In genomic region chr3:195200010-195200822, GRCh38 we compare ENCODE assay signal across 1 cellular context.
TF ChIP-seq lines count a peak whose summit lies in the region.

No MANE protein-coding gene starts in this region.

TF ChIP-seq in HepG2, 621 proteins besides CTCF, POLR2A, EP300 and RAD21 (continued from another document and continues in another):
- TF ChIP-seq, protein P1, sequence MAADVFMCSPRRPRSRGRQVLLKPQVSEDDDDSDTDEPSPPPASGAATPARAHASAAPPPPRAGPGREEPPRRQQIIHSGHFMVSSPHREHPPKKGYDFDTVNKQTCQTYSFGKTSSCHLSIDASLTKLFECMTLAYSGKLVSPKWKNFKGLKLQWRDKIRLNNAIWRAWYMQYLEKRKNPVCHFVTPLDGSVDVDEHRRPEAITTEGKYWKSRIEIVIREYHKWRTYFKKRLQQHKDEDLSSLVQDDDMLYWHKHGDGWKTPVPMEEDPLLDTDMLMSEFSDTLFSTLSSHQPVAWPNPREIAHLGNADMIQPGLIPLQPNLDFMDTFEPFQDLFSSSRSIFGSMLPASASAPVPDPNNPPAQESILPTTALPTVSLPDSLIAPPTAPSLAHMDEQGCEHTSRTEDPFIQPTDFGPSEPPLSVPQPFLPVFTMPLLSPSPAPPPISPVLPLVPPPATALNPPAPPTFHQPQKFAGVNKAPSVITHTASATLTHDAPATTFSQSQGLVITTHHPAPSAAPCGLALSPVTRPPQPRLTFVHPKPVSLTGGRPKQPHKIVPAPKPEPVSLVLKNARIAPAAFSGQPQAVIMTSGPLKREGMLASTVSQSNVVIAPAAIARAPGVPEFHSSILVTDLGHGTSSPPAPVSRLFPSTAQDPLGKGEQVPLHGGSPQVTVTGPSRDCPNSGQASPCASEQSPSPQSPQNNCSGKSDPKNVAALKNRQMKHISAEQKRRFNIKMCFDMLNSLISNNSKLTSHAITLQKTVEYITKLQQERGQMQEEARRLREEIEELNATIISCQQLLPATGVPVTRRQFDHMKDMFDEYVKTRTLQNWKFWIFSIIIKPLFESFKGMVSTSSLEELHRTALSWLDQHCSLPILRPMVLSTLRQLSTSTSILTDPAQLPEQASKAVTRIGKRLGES (CRISPR knock-in tag; IDR thresholded peaks at IDR 0.05; ENCODE audit: borderline replicate concordance): no peak
- TF ChIP-seq ZNF264 (CRISPR knock-in tag; IDR thresholded peaks at IDR 0.05): no peak
- no peak for TF ChIP-seq MATR3 (CRISPR knock-in tag; IDR thresholded peaks at IDR 0.05)
- TF ChIP-seq GATAD2A (CRISPR knock-in tag; IDR thresholded peaks at IDR 0.05): 0 out of 2 replicates have a peak, but pooled peaks have one; percentile 26
- no peak for TF ChIP-seq HNRNPL (IDR thresholded peaks at IDR 0.05; ENCODE audit: low read depth, low read length)
- TF ChIP-seq ZNF143 (CRISPR knock-in tag; IDR thresholded peaks at IDR 0.05): peak; percentile 25; the same call in 1 of the 2 replicates
- TF ChIP-seq ZNF232 (CRISPR knock-in tag; IDR thresholded peaks at IDR 0.05; ENCODE audit: borderline replicate concordance): peak; percentile 57; the same call in 1 of the 2 replicates
- TF ChIP-seq NRL (CRISPR knock-in tag; IDR thresholded peaks at IDR 0.05; ENCODE audit: borderline replicate concordance): 0 out of 2 replicates have a peak, but pooled peaks have one; percentile 22
- no peak for TF ChIP-seq SNAPC4 (CRISPR knock-in tag; IDR thresholded peaks at IDR 0.05)
- no peak for TF ChIP-seq ZFP62 (CRISPR knock-in tag; IDR thresholded peaks at IDR 0.05)
- 0 out of 2 replicates have a peak, but pooled peaks have one; percentile 27 for TF ChIP-seq HINFP (CRISPR knock-in tag; IDR thresholded peaks at IDR 0.05; ENCODE audit: low read depth)
- no peak for TF ChIP-seq SALL2 (CRISPR knock-in tag; IDR thresholded peaks at IDR 0.05)
- no peak for TF ChIP-seq ZKSCAN8 (CRISPR knock-in tag; IDR thresholded peaks at IDR 0.05; ENCODE audit: borderline replicate concordance)
- no peak for TF ChIP-seq NFKBIZ (CRISPR knock-in tag; IDR thresholded peaks at IDR 0.05)
- TF ChIP-seq ZNF878 (CRISPR knock-in tag; IDR thresholded peaks at IDR 0.05): no peak
- TF ChIP-seq ZNF557 (CRISPR knock-in tag; IDR thresholded peaks at IDR 0.05): no peak
- no peak for TF ChIP-seq ZNF260 (CRISPR knock-in tag; IDR thresholded peaks at IDR 0.05; ENCODE audit: borderline replicate concordance, low read depth)
- no peak for TF ChIP-seq KLF9 (CRISPR knock-in tag; IDR thresholded peaks at IDR 0.05; ENCODE audit: low read depth)
- TF ChIP-seq SOX6 (IDR thresholded peaks at IDR 0.05): no peak
- TF ChIP-seq SOX6 (CRISPR knock-in tag; IDR thresholded peaks at IDR 0.05): 0 out of 2 replicates have a peak, but pooled peaks have one; percentile 17
- TF ChIP-seq, protein P2, sequence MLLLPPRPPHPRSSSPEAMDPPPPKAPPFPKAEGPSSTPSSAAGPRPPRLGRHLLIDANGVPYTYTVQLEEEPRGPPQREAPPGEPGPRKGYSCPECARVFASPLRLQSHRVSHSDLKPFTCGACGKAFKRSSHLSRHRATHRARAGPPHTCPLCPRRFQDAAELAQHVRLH (CRISPR knock-in tag; IDR thresholded peaks at IDR 0.05; ENCODE audit: borderline replicate concordance, low read depth): no peak
- 0 out of 2 replicates have a peak, but pooled peaks have one; percentile 39 for TF ChIP-seq ZFP90 (CRISPR knock-in tag; IDR thresholded peaks at IDR 0.05; ENCODE audit: borderline replicate concordance)
- no peak for TF ChIP-seq NR2F2 (IDR thresholded peaks at IDR 0.05; ENCODE audit: borderline replicate concordance, low read depth)
- no peak for TF ChIP-seq ZNF329 (CRISPR knock-in tag; IDR thresholded peaks at IDR 0.05; ENCODE audit: low read depth)
- TF ChIP-seq ZNF883 (CRISPR knock-in tag; IDR thresholded peaks at IDR 0.05; ENCODE audit: not compliant biosample characterization): no peak
- no peak for TF ChIP-seq REL (CRISPR knock-in tag; conservative IDR thresholded peaks at IDR 0.05)
- no peak for TF ChIP-seq SUZ12 (IDR thresholded peaks at IDR 0.05; ENCODE audit: low read depth, low read length)
- TF ChIP-seq, protein P3, sequence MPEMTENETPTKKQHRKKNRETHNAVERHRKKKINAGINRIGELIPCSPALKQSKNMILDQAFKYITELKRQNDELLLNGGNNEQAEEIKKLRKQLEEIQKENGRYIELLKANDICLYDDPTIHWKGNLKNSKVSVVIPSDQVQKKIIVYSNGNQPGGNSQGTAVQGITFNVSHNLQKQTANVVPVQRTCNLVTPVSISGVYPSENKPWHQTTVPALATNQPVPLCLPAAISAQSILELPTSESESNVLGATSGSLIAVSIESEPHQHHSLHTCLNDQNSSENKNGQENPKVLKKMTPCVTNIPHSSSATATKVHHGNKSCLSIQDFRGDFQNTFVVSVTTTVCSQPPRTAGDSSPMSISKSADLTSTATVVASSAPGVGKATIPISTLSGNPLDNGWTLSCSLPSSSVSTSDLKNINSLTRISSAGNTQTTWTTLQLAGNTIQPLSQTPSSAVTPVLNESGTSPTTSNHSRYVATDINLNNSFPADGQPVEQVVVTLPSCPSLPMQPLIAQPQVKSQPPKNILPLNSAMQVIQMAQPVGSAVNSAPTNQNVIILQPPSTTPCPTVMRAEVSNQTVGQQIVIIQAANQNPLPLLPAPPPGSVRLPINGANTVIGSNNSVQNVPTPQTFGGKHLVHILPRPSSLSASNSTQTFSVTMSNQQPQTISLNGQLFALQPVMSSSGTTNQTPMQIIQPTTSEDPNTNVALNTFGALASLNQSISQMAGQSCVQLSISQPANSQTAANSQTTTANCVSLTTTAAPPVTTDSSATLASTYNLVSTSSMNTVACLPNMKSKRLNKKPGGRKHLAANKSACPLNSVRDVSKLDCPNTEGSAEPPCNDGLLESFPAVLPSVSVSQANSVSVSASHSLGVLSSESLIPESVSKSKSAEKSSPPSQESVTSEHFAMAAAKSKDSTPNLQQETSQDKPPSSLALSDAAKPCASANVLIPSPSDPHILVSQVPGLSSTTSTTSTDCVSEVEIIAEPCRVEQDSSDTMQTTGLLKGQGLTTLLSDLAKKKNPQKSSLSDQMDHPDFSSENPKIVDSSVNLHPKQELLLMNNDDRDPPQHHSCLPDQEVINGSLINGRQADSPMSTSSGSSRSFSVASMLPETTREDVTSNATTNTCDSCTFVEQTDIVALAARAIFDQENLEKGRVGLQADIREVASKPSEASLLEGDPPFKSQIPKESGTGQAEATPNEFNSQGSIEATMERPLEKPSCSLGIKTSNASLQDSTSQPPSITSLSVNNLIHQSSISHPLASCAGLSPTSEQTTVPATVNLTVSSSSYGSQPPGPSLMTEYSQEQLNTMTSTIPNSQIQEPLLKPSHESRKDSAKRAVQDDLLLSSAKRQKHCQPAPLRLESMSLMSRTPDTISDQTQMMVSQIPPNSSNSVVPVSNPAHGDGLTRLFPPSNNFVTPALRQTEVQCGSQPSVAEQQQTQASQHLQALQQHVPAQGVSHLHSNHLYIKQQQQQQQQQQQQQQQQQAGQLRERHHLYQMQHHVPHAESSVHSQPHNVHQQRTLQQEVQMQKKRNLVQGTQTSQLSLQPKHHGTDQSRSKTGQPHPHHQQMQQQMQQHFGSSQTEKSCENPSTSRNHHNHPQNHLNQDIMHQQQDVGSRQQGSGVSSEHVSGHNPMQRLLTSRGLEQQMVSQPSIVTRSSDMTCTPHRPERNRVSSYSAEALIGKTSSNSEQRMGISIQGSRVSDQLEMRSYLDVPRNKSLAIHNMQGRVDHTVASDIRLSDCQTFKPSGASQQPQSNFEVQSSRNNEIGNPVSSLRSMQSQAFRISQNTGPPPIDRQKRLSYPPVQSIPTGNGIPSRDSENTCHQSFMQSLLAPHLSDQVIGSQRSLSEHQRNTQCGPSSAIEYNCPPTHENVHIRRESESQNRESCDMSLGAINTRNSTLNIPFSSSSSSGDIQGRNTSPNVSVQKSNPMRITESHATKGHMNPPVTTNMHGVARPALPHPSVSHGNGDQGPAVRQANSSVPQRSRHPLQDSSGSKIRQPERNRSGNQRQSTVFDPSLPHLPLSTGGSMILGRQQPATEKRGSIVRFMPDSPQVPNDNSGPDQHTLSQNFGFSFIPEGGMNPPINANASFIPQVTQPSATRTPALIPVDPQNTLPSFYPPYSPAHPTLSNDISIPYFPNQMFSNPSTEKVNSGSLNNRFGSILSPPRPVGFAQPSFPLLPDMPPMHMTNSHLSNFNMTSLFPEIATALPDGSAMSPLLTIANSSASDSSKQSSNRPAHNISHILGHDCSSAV (CRISPR knock-in tag; IDR thresholded peaks at IDR 0.05; ENCODE audit: borderline replicate concordance): no peak
- TF ChIP-seq U2AF2 (IDR thresholded peaks at IDR 0.05; ENCODE audit: low read depth, low read length): no peak
- TF ChIP-seq, protein P4, sequence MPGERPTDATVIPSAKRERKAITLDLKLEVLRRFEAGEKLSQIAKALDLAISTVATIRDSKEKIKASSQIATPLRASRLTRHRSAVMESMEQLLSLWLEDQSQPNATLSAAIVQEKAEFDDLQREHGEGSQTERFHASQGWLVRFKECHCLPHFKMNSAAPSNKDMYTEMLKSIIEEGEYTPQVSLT (CRISPR knock-in tag; IDR thresholded peaks at IDR 0.05; ENCODE audit: borderline replicate concordance, low read depth): no peak
- no peak for TF ChIP-seq ZNF142 (CRISPR knock-in tag; IDR thresholded peaks at IDR 0.05)
- TF ChIP-seq RCOR2 (CRISPR knock-in tag; IDR thresholded peaks at IDR 0.05): no peak
